1 cellular context compared by ENCODE assay signal in the genomic region with DNA sequence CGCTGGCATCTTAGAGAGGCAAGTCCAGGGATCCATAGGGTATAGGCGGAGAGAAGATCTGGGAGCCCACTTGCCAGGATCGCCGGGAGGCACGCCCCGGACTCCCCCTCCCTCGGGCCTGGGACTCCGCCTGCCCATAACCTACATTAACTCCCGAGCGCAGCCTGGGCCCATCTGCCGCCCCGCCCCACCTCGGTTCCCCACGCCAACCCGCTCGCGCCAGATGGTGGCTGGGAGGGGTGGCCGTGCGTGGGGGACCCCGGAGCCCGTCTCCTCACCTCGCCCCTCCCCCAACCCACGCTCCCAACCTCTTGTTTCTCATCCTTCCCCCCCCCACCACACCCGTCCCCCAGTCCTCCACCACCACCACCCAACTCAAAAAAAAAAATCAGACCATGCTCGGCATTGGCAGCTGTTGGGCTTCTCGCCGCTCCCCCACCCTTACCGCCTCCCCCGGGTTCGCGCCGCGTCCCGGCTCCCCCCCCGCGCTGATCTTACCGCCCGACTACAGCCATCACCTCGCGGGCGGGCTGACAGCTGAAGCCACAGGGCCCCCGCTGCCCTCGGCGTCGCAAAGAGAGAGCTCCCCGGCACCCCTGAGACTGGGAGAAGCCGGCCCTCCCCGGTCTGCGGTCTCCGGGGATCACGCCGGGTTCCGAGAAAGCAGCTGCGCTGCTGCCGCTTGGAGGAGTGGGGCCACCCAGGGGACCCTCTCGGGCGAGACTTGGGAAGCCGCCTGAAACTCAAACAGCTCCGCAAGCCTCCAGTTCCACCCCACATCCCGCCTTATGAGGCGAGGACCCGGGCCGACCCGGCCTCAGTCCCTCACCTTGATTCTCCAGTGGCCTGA.
TF ChIP-seq lines count a peak whose summit lies in the region.

No MANE protein-coding gene starts in this region.

TF ChIP-seq in K562, 482 proteins besides CTCF, POLR2A, EP300 and RAD21 (continued from another document):
- TF ChIP-seq, protein P1, sequence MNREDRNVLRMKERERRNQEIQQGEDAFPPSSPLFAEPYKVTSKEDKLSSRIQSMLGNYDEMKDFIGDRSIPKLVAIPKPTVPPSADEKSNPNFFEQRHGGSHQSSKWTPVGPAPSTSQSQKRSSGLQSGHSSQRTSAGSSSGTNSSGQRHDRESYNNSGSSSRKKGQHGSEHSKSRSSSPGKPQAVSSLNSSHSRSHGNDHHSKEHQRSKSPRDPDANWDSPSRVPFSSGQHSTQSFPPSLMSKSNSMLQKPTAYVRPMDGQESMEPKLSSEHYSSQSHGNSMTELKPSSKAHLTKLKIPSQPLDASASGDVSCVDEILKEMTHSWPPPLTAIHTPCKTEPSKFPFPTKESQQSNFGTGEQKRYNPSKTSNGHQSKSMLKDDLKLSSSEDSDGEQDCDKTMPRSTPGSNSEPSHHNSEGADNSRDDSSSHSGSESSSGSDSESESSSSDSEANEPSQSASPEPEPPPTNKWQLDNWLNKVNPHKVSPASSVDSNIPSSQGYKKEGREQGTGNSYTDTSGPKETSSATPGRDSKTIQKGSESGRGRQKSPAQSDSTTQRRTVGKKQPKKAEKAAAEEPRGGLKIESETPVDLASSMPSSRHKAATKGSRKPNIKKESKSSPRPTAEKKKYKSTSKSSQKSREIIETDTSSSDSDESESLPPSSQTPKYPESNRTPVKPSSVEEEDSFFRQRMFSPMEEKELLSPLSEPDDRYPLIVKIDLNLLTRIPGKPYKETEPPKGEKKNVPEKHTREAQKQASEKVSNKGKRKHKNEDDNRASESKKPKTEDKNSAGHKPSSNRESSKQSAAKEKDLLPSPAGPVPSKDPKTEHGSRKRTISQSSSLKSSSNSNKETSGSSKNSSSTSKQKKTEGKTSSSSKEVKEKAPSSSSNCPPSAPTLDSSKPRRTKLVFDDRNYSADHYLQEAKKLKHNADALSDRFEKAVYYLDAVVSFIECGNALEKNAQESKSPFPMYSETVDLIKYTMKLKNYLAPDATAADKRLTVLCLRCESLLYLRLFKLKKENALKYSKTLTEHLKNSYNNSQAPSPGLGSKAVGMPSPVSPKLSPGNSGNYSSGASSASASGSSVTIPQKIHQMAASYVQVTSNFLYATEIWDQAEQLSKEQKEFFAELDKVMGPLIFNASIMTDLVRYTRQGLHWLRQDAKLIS (CRISPR knock-in tag; IDR thresholded peaks at IDR 0.05): no peak
- TF ChIP-seq, protein P2, sequence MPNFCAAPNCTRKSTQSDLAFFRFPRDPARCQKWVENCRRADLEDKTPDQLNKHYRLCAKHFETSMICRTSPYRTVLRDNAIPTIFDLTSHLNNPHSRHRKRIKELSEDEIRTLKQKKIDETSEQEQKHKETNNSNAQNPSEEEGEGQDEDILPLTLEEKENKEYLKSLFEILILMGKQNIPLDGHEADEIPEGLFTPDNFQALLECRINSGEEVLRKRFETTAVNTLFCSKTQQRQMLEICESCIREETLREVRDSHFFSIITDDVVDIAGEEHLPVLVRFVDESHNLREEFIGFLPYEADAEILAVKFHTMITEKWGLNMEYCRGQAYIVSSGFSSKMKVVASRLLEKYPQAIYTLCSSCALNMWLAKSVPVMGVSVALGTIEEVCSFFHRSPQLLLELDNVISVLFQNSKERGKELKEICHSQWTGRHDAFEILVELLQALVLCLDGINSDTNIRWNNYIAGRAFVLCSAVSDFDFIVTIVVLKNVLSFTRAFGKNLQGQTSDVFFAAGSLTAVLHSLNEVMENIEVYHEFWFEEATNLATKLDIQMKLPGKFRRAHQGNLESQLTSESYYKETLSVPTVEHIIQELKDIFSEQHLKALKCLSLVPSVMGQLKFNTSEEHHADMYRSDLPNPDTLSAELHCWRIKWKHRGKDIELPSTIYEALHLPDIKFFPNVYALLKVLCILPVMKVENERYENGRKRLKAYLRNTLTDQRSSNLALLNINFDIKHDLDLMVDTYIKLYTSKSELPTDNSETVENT (CRISPR knock-in tag; IDR thresholded peaks at IDR 0.05): no peak
- no peak for TF ChIP-seq ZNF282 (CRISPR knock-in tag; IDR thresholded peaks at IDR 0.05)
TF ChIP-seq in K562: peak in this region for 15.
